ENCODE assay signal across 7 cellular contexts in genomic region chr3:150106752-150107428, GRCh38.
DNase-seq lines count a peak whose midpoint lies in the region; FAIRE-seq and TF ChIP-seq lines count a peak whose summit lies in the region.

No MANE protein-coding gene starts in this region.

- H3K4me1 ChIP-seq in NT2/D1 (ENCODE audit: insufficient read depth, insufficient read length) (peaks cover 5% of the 10 kb centered on the region), fibroblast of lung (ENCODE audit: control insufficient read depth, extremely low read depth, insufficient read depth, low read length) (peaks cover 17% of the 10 kb centered on the region)

- H3K9me3 ChIP-seq in NT2/D1 (ENCODE audit: insufficient read depth, low read length): peaks cover 2% of the 10 kb centered on the region
- H3K9me3 ChIP-seq in fibroblast of lung (ENCODE audit: control insufficient read depth, insufficient read depth, low read depth, low read length): no peaks in the 10 kb centered on the region

- H3K36me3 ChIP-seq in NT2/D1 (ENCODE audit: insufficient read depth, insufficient read length, low read length) (no peaks in the 10 kb centered on the region), fibroblast of lung (ENCODE audit: control insufficient read depth, insufficient read depth, low read length) (no peaks in the 10 kb centered on the region)

- H2AFZ ChIP-seq in fibroblast of lung (ENCODE audit: low read length): no peak overlapping the region

- no peaks in the 10 kb centered on the region for H4K20me1 ChIP-seq in fibroblast of lung (ENCODE audit: control insufficient read depth, extremely low read depth, insufficient read depth, low read length)

- H3K4me2 ChIP-seq in fibroblast of lung (ENCODE audit: extremely low read depth, insufficient read depth, low read length): peak overlapping the region; percentile 64

- no peaks in the 10 kb centered on the region for H3K79me2 ChIP-seq in fibroblast of lung (ENCODE audit: control insufficient read depth, insufficient read depth, low read length)

- H3K27me3 ChIP-seq in NT2/D1 (ENCODE audit: insufficient read depth, insufficient read length) (no peaks in the 10 kb centered on the region), fibroblast of lung (ENCODE audit: control insufficient read depth, insufficient read depth, low read length) (no peaks in the 10 kb centered on the region)

- TF ChIP-seq POLR2A in H54 (IDR thresholded peaks at IDR 0.05; ENCODE audit: low read depth, low read length): no peak

- H3K27ac ChIP-seq in fibroblast of lung (ENCODE audit: insufficient read depth, low read length): peak overlapping the region; percentile 75

- FAIRE-seq in H54 (lab: Jason Lieb, UNC): peak; percentile 90

- H3K9ac ChIP-seq in NT2/D1 (ENCODE audit: insufficient read length, low read depth): no peak overlapping the region
- H3K9ac ChIP-seq in fibroblast of lung (ENCODE audit: insufficient read depth, low read length): no peak overlapping the region

- TF ChIP-seq CTCF in fibroblast of lung (conservative IDR thresholded peaks at IDR 0.05 in 1 of 2, IDR thresholded peaks at IDR 0.05 in 1 of 2; ENCODE audit: low read depth in 1 of 2, low read length in 2 of 2): no peak

- DNase-seq in H54 (ENCODE audit: insufficient read length, low spot score) (no peak), NT2/D1 (ENCODE audit: low read depth, low spot score) (peak; percentile 80), fibroblast of lung (ENCODE audit: low read depth in 2 of 2) (peak; percentile 84 to 91), skeletal muscle cell (ENCODE audit: low read depth) (peak; percentile 97), germinal center (ENCODE audit: low spot score) (no peak), GDM1 (lab: John Stamatoyannopoulos, UW) (no peak)
- no peak for DNase-seq in activated CD4-positive, alpha-beta T cell treated with anti-CD3 and anti-CD28 coated beads, Interleukin-2, amount 50 U/mL, for 48 hours

- H3K4me3 ChIP-seq in NT2/D1 (ENCODE audit: insufficient read length, low read depth) (no peak overlapping the region), fibroblast of lung (replicated peaks in 1 of 4; ENCODE audit: control extremely low read depth in 1 of 4, insufficient read depth in 1 of 4, low read depth in 3 of 4, low read length in 4 of 4) (no peak overlapping the region), skeletal muscle cell (ENCODE audit: low read depth, low read length) (no peak overlapping the region)

Comparison
In these comparisons a context has a peak if more than half of its experiments do, and no peak if none do; other contexts are left out.
1. DNase-seq: peak in NT2/D1 (single experiment), fibroblast of lung (2 of 2) and skeletal muscle cell (single experiment); none in H54 (single experiment), activated CD4-positive, alpha-beta T cell treated with anti-CD3 and anti-CD28 coated beads, Interleukin-2, amount 50 U/mL, for 48 hours (0 of 2), germinal center (single experiment) and GDM1 (single experiment).